Comparison of ENCODE assay signal across 21 cellular contexts in the genomic region with DNA sequence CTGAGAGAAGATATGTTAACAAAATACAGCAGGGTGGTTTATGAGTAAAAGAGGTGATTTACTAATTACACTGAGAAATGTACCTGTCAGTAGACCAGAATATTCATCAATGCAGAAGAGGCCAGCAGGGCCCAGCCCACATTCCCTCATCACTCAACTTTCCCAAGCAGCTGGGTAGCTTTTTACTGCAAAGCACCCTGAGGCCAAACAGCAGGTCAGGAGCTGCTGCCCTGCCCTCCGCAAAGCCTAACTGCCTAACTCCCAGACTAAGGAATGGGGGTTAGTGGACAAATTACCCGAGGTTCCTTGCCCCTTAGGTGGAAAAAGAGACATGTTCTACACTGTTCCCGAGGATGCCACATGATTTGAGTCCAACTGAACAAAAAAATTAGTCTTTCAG.
DNase-seq lines count a peak whose midpoint lies in the region; ATAC-seq and TF ChIP-seq lines count a peak whose summit lies in the region.
"Had no signal": no experiment of that assay in that cellular context is flagged by ENCODE, and none has a peak within 500 bp of the region (broad histone marks: within the 10 kb centered on the region; RNA-seq: fewer than 3 reads in every experiment).

No MANE protein-coding gene starts in this region.

- H3K9me3 Mint-ChIP-seq in activated CD8-positive, alpha-beta T cell treated with anti-CD3 and anti-CD28 coated beads for 36 hours: peaks cover 18% of the 10 kb centered on the region

- no peak overlapping the region for H3K4me3 ChIP-seq in right atrium auricular region
- H3K4me3 ChIP-seq in breast epithelium: no peak overlapping the region
- no peak overlapping the region for H3K4me3 ChIP-seq in mesodermal cell (ENCODE audit: extremely low read depth, insufficient read depth, low read length, poor library complexity, severe bottlenecking)
- H3K4me3 ChIP-seq: colonic mucosa, HAP-1, ovary, upper lobe of left lung had no signal

- peaks cover 0 to 51% of the 10 kb centered on the region in 2 donors for H3K4me1 ChIP-seq in right atrium auricular region
- no peaks in the 10 kb centered on the region for H3K4me1 ChIP-seq in breast epithelium
- no peaks in the 10 kb centered on the region for H3K4me1 ChIP-seq in mesodermal cell (ENCODE audit: control insufficient read depth, insufficient read depth, low read length, poor library complexity, severe bottlenecking)
- H3K4me1 ChIP-seq: colonic mucosa, HAP-1 had no signal

- H3K4me3 Mint-ChIP-seq in activated CD8-positive, alpha-beta T cell treated with anti-CD3 and anti-CD28 coated beads for 36 hours: no peak overlapping the region
- H3K4me3 Mint-ChIP-seq: stimulated activated effector memory CD8-positive, alpha-beta T cell treated with anti-CD3 and anti-CD28 coated beads, Interleukin-12 subunit alpha, Interleukin-12 subunit beta, amount 100 ng/mL, for 72 hours; T-helper 2 cell treated with Interferon-gamma antibody and Interleukin-4, amounts not matched to agents 5 μg/mL and 100 μg/mL, for 36 hours had no signal

- peaks cover 70% of the 10 kb centered on the region for H3K36me3 Mint-ChIP-seq in activated CD8-positive, alpha-beta T cell treated with anti-CD3 and anti-CD28 coated beads for 36 hours (ENCODE audit: low read depth)
- H3K36me3 Mint-ChIP-seq: stimulated activated effector memory CD8-positive, alpha-beta T cell treated with anti-CD3 and anti-CD28 coated beads, Interleukin-12 subunit alpha, Interleukin-12 subunit beta, amount 100 ng/mL, for 72 hours had no signal

- H3K27ac ChIP-seq in right atrium auricular region (peak overlapping the region in 1 of 2 donors; percentile 26), breast epithelium (peak overlapping the region; percentile 21 to 50), mesodermal cell (ENCODE audit: low read depth, low read length, severe bottlenecking) (peak overlapping the region; percentile 23)
- H3K27ac ChIP-seq: colonic mucosa, epithelial cell of prostate, ovary, upper lobe of left lung had no signal

- intact Hi-C loops in left ventricle myocardium superior (cut with micrococcal nuclease): no loop called here
- intact Hi-C loops in breast epithelium (cut with DNase I; ENCODE audit: low total_unique reads): no loop called here
- intact Hi-C loops in activated CD8-positive, alpha-beta T cell treated with anti-CD3 and anti-CD28 coated beads for 36 hours (cut with micrococcal nuclease): no loop called here
- intact Hi-C loops in posterior cingulate gyrus (cut with DNase I): no loop called here

- peaks cover 59% of the 10 kb centered on the region for H3K4me1 Mint-ChIP-seq in activated CD8-positive, alpha-beta T cell treated with anti-CD3 and anti-CD28 coated beads for 36 hours (ENCODE audit: low read depth)

- no peaks in the 10 kb centered on the region for H3K27me3 ChIP-seq in right atrium auricular region
- H3K27me3 ChIP-seq in breast epithelium: no peaks in the 10 kb centered on the region
- H3K27me3 ChIP-seq: colonic mucosa, ovary, upper lobe of left lung had no signal

- TF ChIP-seq CTCF in right atrium auricular region (IDR thresholded peaks at IDR 0.05) (no peak), breast epithelium (IDR thresholded peaks at IDR 0.05) (no peak)
- no peak for TF ChIP-seq CTCF in activated CD8-positive, alpha-beta T cell treated with anti-CD3 and anti-CD28 coated beads for 36 hours (IDR thresholded peaks at IDR 0.05)

- H3K9me3 ChIP-seq in right atrium auricular region (peaks cover 0 to 6% of the 10 kb centered on the region in 2 donors), breast epithelium (peaks cover 0 to 17% of the 10 kb centered on the region in 2 donors), mesodermal cell (ENCODE audit: control insufficient read depth, low read length) (peaks cover 8% of the 10 kb centered on the region)
- H3K9me3 ChIP-seq: colonic mucosa, HAP-1, ovary, upper lobe of left lung had no signal

- no peaks in the 10 kb centered on the region for H3K27me3 Mint-ChIP-seq in activated CD8-positive, alpha-beta T cell treated with anti-CD3 and anti-CD28 coated beads for 36 hours

- 71 to 85% methylated on average over 2 to 3 of the region's 3 CpGs for WGBS in mesodermal cell (ENCODE audit: insufficient coverage in 2 of 2), 2 experiments

- H3K27ac Mint-ChIP-seq in activated CD8-positive, alpha-beta T cell treated with anti-CD3 and anti-CD28 coated beads for 36 hours: no peak overlapping the region
- H3K27ac Mint-ChIP-seq: stimulated activated effector memory CD8-positive, alpha-beta T cell treated with anti-CD3 and anti-CD28 coated beads, Interleukin-12 subunit alpha, Interleukin-12 subunit beta, amount 100 ng/mL, for 72 hours; T-helper 2 cell treated with Interferon-gamma antibody and Interleukin-4, amounts not matched to agents 5 μg/mL and 100 μg/mL, for 36 hours had no signal

- DNase-seq in left ventricle myocardium superior (no peak), right atrium auricular region (ENCODE audit: low spot score) (no peak), breast epithelium (ENCODE audit: low spot score in 2 of 2) (no peak), posterior cingulate gyrus (no peak), SHP77 treated with DMSO at 0.1 percent for 48 hours (lab: John Stamatoyannopoulos, UW) (no peak)
- no peak for DNase-seq in activated CD8-positive, alpha-beta T cell treated with anti-CD3 and anti-CD28 coated beads for 36 hours
- DNase-seq in stimulated activated CD4-positive, alpha-beta T cell treated with anti-CD3 and anti-CD28 coated beads, Interleukin-2, amount 100 ng/mL, for 24 hours: no peak
- DNase-seq: activated CD4-positive, alpha-beta T cell treated with anti-CD3 and anti-CD28 coated beads for 1 hour; activated gamma-delta T cell treated with Interleukin-2 at 50 U/mL for 16 hours; amygdala; colonic mucosa; midbrain; ovary; SIG-M5; small intestine; upper lobe of left lung had no signal

- POLR2A ChIA-PET in activated CD8-positive, alpha-beta T cell treated with anti-CD3 and anti-CD28 coated beads for 36 hours (lab: Charles Lee): no interaction called here

- CTCF ChIA-PET in activated CD8-positive, alpha-beta T cell treated with anti-CD3 and anti-CD28 coated beads for 36 hours (lab: Charles Lee): no interaction called here

- H3K36me3 ChIP-seq in right atrium auricular region (no peaks in the 10 kb centered on the region), breast epithelium (no peaks in the 10 kb centered on the region), mesodermal cell (ENCODE audit: control insufficient read depth, insufficient read depth, low read length) (peaks cover 36% of the 10 kb centered on the region)
- H3K36me3 ChIP-seq: colonic mucosa, ovary, upper lobe of left lung had no signal

- no peak for TF ChIP-seq POLR2A in breast epithelium (IDR thresholded peaks at IDR 0.05)

- ATAC-seq in left ventricle myocardium superior: peak; percentile 15
- ATAC-seq in activated CD8-positive, alpha-beta T cell treated with anti-CD3 and anti-CD28 coated beads for 36 hours: no peak
- ATAC-seq: stimulated activated effector memory CD8-positive, alpha-beta T cell treated with anti-CD3 and anti-CD28 coated beads, Interleukin-12 subunit alpha, Interleukin-12 subunit beta, amount 100 ng/mL, for 72 hours had no signal
